Comparison of ENCODE assay signal across 1 cellular context in the genomic region with DNA sequence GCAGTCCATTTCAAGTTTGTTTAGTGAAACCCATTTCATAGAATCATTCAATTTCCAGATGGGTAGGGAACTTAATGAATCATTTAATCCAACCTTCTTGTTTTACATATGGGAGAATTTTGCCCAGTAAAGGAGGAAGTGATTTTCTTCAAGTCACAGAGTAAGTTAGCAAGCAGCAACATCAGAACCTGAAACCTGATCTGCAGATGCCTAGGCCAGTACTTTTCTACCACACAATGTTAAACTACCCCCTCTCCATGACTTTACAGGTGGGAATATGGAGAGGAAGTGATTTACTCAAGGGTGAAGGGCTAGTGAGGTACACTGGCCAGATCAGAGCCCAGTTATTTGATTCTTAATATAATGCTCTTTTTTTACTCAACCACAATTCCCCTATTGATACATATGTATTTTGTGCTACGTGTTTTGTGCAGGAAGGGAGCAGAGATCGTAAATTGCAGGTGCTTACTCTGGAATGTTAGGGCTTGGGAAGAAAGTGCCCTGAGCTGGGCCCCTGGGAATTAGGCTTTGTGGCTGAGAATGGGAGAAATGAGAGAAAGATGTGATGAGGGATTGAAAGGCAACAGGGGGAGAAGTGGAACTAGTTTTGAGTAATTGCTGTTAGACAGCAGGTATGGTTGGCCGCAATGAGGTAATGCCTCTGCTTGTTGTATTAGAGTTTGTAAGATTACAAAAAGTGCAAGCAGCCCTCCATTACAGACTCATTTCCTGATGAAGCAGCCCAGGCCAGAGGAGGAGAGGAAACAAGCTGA.
TF ChIP-seq lines count a peak whose summit lies in the region.

No MANE protein-coding gene starts in this region.

TF ChIP-seq in GM12878, 131 proteins besides CTCF, POLR2A, EP300 and RAD21 (continued from another document and continues in another):
- TF ChIP-seq, protein P1, sequence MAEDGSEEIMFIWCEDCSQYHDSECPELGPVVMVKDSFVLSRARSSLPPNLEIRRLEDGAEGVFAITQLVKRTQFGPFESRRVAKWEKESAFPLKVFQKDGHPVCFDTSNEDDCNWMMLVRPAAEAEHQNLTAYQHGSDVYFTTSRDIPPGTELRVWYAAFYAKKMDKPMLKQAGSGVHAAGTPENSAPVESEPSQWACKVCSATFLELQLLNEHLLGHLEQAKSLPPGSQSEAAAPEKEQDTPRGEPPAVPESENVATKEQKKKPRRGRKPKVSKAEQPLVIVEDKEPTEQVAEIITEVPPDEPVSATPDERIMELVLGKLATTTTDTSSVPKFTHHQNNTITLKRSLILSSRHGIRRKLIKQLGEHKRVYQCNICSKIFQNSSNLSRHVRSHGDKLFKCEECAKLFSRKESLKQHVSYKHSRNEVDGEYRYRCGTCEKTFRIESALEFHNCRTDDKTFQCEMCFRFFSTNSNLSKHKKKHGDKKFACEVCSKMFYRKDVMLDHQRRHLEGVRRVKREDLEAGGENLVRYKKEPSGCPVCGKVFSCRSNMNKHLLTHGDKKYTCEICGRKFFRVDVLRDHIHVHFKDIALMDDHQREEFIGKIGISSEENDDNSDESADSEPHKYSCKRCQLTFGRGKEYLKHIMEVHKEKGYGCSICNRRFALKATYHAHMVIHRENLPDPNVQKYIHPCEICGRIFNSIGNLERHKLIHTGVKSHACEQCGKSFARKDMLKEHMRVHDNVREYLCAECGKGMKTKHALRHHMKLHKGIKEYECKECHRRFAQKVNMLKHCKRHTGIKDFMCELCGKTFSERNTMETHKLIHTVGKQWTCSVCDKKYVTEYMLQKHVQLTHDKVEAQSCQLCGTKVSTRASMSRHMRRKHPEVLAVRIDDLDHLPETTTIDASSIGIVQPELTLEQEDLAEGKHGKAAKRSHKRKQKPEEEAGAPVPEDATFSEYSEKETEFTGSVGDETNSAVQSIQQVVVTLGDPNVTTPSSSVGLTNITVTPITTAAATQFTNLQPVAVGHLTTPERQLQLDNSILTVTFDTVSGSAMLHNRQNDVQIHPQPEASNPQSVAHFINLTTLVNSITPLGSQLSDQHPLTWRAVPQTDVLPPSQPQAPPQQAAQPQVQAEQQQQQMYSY (CRISPR knock-in tag; IDR thresholded peaks at IDR 0.05): no peak
- TF ChIP-seq RAD51 (IDR thresholded peaks at IDR 0.05): no peak
- TF ChIP-seq, protein P2, sequence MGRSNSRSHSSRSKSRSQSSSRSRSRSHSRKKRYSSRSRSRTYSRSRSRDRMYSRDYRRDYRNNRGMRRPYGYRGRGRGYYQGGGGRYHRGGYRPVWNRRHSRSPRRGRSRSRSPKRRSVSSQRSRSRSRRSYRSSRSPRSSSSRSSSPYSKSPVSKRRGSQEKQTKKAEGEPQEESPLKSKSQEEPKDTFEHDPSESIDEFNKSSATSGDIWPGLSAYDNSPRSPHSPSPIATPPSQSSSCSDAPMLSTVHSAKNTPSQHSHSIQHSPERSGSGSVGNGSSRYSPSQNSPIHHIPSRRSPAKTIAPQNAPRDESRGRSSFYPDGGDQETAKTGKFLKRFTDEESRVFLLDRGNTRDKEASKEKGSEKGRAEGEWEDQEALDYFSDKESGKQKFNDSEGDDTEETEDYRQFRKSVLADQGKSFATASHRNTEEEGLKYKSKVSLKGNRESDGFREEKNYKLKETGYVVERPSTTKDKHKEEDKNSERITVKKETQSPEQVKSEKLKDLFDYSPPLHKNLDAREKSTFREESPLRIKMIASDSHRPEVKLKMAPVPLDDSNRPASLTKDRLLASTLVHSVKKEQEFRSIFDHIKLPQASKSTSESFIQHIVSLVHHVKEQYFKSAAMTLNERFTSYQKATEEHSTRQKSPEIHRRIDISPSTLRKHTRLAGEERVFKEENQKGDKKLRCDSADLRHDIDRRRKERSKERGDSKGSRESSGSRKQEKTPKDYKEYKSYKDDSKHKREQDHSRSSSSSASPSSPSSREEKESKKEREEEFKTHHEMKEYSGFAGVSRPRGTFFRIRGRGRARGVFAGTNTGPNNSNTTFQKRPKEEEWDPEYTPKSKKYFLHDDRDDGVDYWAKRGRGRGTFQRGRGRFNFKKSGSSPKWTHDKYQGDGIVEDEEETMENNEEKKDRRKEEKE (IDR thresholded peaks at IDR 0.05): no peak
- TF ChIP-seq, protein P3, sequence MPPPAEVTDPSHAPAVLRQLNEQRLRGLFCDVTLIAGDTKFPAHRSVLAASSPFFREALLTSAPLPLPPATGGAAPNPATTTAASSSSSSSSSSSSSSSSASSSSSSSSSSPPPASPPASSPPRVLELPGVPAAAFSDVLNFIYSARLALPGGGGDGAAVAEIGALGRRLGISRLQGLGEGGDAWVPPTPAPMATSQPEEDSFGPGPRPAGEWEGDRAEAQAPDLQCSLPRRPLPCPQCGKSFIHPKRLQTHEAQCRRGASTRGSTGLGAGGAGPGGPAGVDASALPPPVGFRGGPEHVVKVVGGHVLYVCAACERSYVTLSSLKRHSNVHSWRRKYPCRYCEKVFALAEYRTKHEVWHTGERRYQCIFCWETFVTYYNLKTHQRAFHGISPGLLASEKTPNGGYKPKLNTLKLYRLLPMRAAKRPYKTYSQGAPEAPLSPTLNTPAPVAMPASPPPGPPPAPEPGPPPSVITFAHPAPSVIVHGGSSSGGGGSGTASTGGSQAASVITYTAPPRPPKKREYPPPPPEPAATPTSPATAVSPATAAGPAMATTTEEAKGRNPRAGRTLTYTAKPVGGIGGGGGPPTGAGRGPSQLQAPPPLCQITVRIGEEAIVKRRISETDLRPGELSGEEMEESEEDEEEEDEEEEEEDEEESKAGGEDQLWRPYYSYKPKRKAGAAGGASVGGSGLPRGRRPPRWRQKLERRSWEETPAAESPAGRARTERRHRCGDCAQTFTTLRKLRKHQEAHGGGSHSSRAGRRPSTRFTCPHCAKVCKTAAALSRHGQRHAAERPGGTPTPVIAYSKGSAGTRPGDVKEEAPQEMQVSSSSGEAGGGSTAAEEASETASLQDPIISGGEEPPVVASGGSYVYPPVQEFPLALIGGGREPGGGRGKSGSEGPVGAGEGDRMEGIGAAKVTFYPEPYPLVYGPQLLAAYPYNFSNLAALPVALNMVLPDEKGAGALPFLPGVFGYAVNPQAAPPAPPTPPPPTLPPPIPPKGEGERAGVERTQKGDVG (CRISPR knock-in tag; IDR thresholded peaks at IDR 0.05): no peak
- no peak for TF ChIP-seq CBFB (IDR thresholded peaks at IDR 0.05; ENCODE audit: low read depth)
- peak; percentile 33; the same call in 1 of the 2 replicates for TF ChIP-seq CREB1 (IDR thresholded peaks at IDR 0.05; ENCODE audit: low read depth)
- no peak for TF ChIP-seq ASH2L (IDR thresholded peaks at IDR 0.05; ENCODE audit: borderline replicate concordance, low read depth)
- TF ChIP-seq TCF7 (IDR thresholded peaks at IDR 0.05; ENCODE audit: borderline replicate concordance): no peak
- TF ChIP-seq CHD2 (IDR thresholded peaks at IDR 0.05; ENCODE audit: borderline replicate concordance, low read depth, low read length): no peak
- peak; percentile 87 for TF ChIP-seq BCL11A (IDR thresholded peaks at IDR 0.05; ENCODE audit: low read depth, low read length)
- TF ChIP-seq KDM1A (IDR thresholded peaks at IDR 0.05; ENCODE audit: borderline replicate concordance): no peak
- TF ChIP-seq TARDBP (IDR thresholded peaks at IDR 0.05; ENCODE audit: borderline replicate concordance): no peak
- TF ChIP-seq RCOR1 (conservative IDR thresholded peaks at IDR 0.05; ENCODE audit: low read depth, low read length): no peak
- TF ChIP-seq DPF2 (IDR thresholded peaks at IDR 0.05): peak; percentile 81
- no peak for TF ChIP-seq IRF4 (IDR thresholded peaks at IDR 0.05; ENCODE audit: low read depth, low read length)
- TF ChIP-seq FOS (IDR thresholded peaks at IDR 0.05; ENCODE audit: borderline replicate concordance, extremely low read depth, insufficient read length): no peak
- TF ChIP-seq, protein P4, sequence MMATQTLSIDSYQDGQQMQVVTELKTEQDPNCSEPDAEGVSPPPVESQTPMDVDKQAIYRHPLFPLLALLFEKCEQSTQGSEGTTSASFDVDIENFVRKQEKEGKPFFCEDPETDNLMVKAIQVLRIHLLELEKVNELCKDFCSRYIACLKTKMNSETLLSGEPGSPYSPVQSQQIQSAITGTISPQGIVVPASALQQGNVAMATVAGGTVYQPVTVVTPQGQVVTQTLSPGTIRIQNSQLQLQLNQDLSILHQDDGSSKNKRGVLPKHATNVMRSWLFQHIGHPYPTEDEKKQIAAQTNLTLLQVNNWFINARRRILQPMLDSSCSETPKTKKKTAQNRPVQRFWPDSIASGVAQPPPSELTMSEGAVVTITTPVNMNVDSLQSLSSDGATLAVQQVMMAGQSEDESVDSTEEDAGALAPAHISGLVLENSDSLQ (IDR thresholded peaks at IDR 0.05): peak; percentile 45; the same call in 1 of the 2 replicates
- no peak for TF ChIP-seq NR2C2 (IDR thresholded peaks at IDR 0.05; ENCODE audit: borderline replicate concordance, control insufficient read depth, insufficient read length, low read depth)
- TF ChIP-seq, protein P5, sequence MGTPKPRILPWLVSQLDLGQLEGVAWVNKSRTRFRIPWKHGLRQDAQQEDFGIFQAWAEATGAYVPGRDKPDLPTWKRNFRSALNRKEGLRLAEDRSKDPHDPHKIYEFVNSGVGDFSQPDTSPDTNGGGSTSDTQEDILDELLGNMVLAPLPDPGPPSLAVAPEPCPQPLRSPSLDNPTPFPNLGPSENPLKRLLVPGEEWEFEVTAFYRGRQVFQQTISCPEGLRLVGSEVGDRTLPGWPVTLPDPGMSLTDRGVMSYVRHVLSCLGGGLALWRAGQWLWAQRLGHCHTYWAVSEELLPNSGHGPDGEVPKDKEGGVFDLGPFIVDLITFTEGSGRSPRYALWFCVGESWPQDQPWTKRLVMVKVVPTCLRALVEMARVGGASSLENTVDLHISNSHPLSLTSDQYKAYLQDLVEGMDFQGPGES (IDR thresholded peaks at IDR 0.05): no peak
- no peak for TF ChIP-seq CHD4 (IDR thresholded peaks at IDR 0.05)
- TF ChIP-seq ZBED1 (IDR thresholded peaks at IDR 0.05; ENCODE audit: borderline replicate concordance): no peak
- no peak for TF ChIP-seq RFX5 (IDR thresholded peaks at IDR 0.05; ENCODE audit: low read depth, low read length)
- no peak for TF ChIP-seq JUND (IDR thresholded peaks at IDR 0.05; ENCODE audit: low read depth, low read length)
- TF ChIP-seq, protein P6, sequence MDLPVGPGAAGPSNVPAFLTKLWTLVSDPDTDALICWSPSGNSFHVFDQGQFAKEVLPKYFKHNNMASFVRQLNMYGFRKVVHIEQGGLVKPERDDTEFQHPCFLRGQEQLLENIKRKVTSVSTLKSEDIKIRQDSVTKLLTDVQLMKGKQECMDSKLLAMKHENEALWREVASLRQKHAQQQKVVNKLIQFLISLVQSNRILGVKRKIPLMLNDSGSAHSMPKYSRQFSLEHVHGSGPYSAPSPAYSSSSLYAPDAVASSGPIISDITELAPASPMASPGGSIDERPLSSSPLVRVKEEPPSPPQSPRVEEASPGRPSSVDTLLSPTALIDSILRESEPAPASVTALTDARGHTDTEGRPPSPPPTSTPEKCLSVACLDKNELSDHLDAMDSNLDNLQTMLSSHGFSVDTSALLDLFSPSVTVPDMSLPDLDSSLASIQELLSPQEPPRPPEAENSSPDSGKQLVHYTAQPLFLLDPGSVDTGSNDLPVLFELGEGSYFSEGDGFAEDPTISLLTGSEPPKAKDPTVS (IDR thresholded peaks at IDR 0.05; ENCODE audit: low read depth, low read length): no peak
- no peak for TF ChIP-seq NRF1 (conservative IDR thresholded peaks at IDR 0.05; ENCODE audit: low read depth, low read length)
- no peak for TF ChIP-seq HDAC6 (IDR thresholded peaks at IDR 0.05; ENCODE audit: unreplicated experiment)
- 0 out of 2 replicates have a peak, but pooled peaks have one; percentile 46 for TF ChIP-seq GATAD2B (conservative IDR thresholded peaks at IDR 0.05; ENCODE audit: low read depth)
- TF ChIP-seq, protein P7, sequence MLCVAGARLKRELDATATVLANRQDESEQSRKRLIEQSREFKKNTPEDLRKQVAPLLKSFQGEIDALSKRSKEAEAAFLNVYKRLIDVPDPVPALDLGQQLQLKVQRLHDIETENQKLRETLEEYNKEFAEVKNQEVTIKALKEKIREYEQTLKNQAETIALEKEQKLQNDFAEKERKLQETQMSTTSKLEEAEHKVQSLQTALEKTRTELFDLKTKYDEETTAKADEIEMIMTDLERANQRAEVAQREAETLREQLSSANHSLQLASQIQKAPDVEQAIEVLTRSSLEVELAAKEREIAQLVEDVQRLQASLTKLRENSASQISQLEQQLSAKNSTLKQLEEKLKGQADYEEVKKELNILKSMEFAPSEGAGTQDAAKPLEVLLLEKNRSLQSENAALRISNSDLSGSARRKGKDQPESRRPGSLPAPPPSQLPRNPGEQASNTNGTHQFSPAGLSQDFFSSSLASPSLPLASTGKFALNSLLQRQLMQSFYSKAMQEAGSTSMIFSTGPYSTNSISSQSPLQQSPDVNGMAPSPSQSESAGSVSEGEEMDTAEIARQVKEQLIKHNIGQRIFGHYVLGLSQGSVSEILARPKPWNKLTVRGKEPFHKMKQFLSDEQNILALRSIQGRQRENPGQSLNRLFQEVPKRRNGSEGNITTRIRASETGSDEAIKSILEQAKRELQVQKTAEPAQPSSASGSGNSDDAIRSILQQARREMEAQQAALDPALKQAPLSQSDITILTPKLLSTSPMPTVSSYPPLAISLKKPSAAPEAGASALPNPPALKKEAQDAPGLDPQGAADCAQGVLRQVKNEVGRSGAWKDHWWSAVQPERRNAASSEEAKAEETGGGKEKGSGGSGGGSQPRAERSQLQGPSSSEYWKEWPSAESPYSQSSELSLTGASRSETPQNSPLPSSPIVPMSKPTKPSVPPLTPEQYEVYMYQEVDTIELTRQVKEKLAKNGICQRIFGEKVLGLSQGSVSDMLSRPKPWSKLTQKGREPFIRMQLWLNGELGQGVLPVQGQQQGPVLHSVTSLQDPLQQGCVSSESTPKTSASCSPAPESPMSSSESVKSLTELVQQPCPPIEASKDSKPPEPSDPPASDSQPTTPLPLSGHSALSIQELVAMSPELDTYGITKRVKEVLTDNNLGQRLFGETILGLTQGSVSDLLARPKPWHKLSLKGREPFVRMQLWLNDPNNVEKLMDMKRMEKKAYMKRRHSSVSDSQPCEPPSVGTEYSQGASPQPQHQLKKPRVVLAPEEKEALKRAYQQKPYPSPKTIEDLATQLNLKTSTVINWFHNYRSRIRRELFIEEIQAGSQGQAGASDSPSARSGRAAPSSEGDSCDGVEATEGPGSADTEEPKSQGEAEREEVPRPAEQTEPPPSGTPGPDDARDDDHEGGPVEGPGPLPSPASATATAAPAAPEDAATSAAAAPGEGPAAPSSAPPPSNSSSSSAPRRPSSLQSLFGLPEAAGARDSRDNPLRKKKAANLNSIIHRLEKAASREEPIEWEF (IDR thresholded peaks at IDR 0.05; ENCODE audit: insufficient replicate concordance, low read depth, low read length): no peak
- TF ChIP-seq SMAD1 (IDR thresholded peaks at IDR 0.05; ENCODE audit: low read depth, partially characterized antibody): no peak
